1 cellular context compared by ENCODE assay signal in genomic region chr7:1457059-1457948, GRCh38.
A peak's percentile ranks its signal among the peaks of the same experiment; 100 is the strongest.
TF ChIP-seq lines count a peak whose summit lies in the region.

No MANE protein-coding gene starts in this region.

TF ChIP-seq in HepG2, 621 proteins besides CTCF, POLR2A, EP300 and RAD21 (continued from another document):
- TF ChIP-seq ZNF687 (CRISPR knock-in tag; IDR thresholded peaks at IDR 0.05) (peak; percentile 61), HIC2 (CRISPR knock-in tag; IDR thresholded peaks at IDR 0.05; ENCODE audit: low read depth) (0 out of 2 replicates have a peak, but pooled peaks have one; percentile 46), ERF (CRISPR knock-in tag; IDR thresholded peaks at IDR 0.05) (no peak), ZMAT3 (CRISPR knock-in tag; conservative IDR thresholded peaks at IDR 0.05) (0 out of 2 replicates have a peak, but pooled peaks have one; percentile 32), SP4 (CRISPR knock-in tag; IDR thresholded peaks at IDR 0.05) (no peak), CEBPG (CRISPR knock-in tag; IDR thresholded peaks at IDR 0.05) (peak; percentile 24; the same call in 1 of the 2 replicates), SP5 (CRISPR knock-in tag; IDR thresholded peaks at IDR 0.05; ENCODE audit: borderline replicate concordance, low read depth) (peak; percentile 86), TBX2 (CRISPR knock-in tag; IDR thresholded peaks at IDR 0.05; ENCODE audit: borderline replicate concordance) (peak; percentile 21; the same call in 1 of the 2 replicates), ZNF776 (CRISPR knock-in tag; IDR thresholded peaks at IDR 0.05) (0 out of 2 replicates have a peak, but pooled peaks have one; percentile 5), LBX2 (CRISPR knock-in tag; IDR thresholded peaks at IDR 0.05; ENCODE audit: borderline replicate concordance) (0 out of 2 replicates have a peak, but pooled peaks have one; percentile 20), ELF3 (CRISPR knock-in tag; IDR thresholded peaks at IDR 0.05) (peak; percentile 18; the same call in 1 of the 2 replicates), YEATS4 (CRISPR knock-in tag; IDR thresholded peaks at IDR 0.05; ENCODE audit: borderline replicate concordance) (0 out of 2 replicates have a peak, but pooled peaks have one; percentile 29), ZNF768 (CRISPR knock-in tag; IDR thresholded peaks at IDR 0.05) (peak; percentile 77), NR3C1 (CRISPR knock-in tag; IDR thresholded peaks at IDR 0.05) (no peak), ZNF331 (CRISPR knock-in tag; IDR thresholded peaks at IDR 0.05) (no peak; the same call in 1 of the 2 replicates), FOXC1 (CRISPR knock-in tag; IDR thresholded peaks at IDR 0.05; ENCODE audit: borderline replicate concordance) (0 out of 2 replicates have a peak, but pooled peaks have one; percentile 37), IKZF5 (CRISPR knock-in tag; IDR thresholded peaks at IDR 0.05) (no peak), PCBP1 (IDR thresholded peaks at IDR 0.05; ENCODE audit: borderline replicate concordance, low read depth, low read length) (no peak), ZNF513 (CRISPR knock-in tag; conservative IDR thresholded peaks at IDR 0.05) (no peak), ARID5B (CRISPR knock-in tag; IDR thresholded peaks at IDR 0.05) (peak; percentile 24; the same call in 1 of the 2 replicates), ZNF691 (CRISPR knock-in tag; IDR thresholded peaks at IDR 0.05; ENCODE audit: borderline replicate concordance, low read depth) (peak; percentile 68; the same call in 1 of the 2 replicates), ZSCAN29 (CRISPR knock-in tag; conservative IDR thresholded peaks at IDR 0.05) (0 out of 2 replicates have a peak, but pooled peaks have one; percentile 54), PHF21A (CRISPR knock-in tag; IDR thresholded peaks at IDR 0.05) (peak; percentile 67), ZNF292 (CRISPR knock-in tag; IDR thresholded peaks at IDR 0.05; ENCODE audit: borderline replicate concordance, low read depth) (0 out of 2 replicates have a peak, but pooled peaks have one; percentile 26), HNF1B (CRISPR knock-in tag; IDR thresholded peaks at IDR 0.05) (peak; percentile 70; the same call in 1 of the 2 replicates), NFKB2 (CRISPR knock-in tag; IDR thresholded peaks at IDR 0.05; ENCODE audit: borderline replicate concordance) (peak; percentile 24; the same call in 1 of the 2 replicates), KDM4B (CRISPR knock-in tag; IDR thresholded peaks at IDR 0.05) (no peak), ZBTB7B (CRISPR knock-in tag; IDR thresholded peaks at IDR 0.05) (peak; percentile 57; the same call in 1 of the 2 replicates), ZNF605 (CRISPR knock-in tag; IDR thresholded peaks at IDR 0.05) (0 out of 2 replicates have a peak, but pooled peaks have one; percentile 3)
